ENCODE assay signal across 13 cellular contexts in genomic region chr3:29764059-29764458, GRCh38.
DNase-seq lines count a peak whose midpoint lies in the region; ATAC-seq lines count a peak whose summit lies in the region.
"Had no signal": no experiment of that assay in that cellular context is flagged by ENCODE, and none has a peak within 500 bp of the region (broad histone marks: within the 10 kb centered on the region; RNA-seq: fewer than 3 reads in every experiment).

No MANE protein-coding gene starts in this region.

- H3K9me3 ChIP-seq in naive thymus-derived CD4-positive, alpha-beta T cell (ENCODE audit: control insufficient read depth in 2 of 3, low read length in 3 of 3): no peaks in the 10 kb centered on the region
- H3K9me3 ChIP-seq: mucosa of descending colon, testis had no signal

- H3K9me3 Mint-ChIP-seq in naive thymus-derived CD4-positive, alpha-beta T cell: peaks cover 0 to 3% (median 0%) of the 10 kb centered on the region in 11 donors

- intact Hi-C loops in naive thymus-derived CD4-positive, alpha-beta T cell (cut with micrococcal nuclease): loop anchor here in 1 of 2 donors (2.0 kb wide), 1 partner anchor 847 kb away; no protein-coding TSS in a partner anchor

- H3K36me3 Mint-ChIP-seq in naive thymus-derived CD4-positive, alpha-beta T cell: no peaks in the 10 kb centered on the region

- peak; percentile 62 for DNase-seq in EH (ENCODE audit: low read depth)
- peak; percentile 84 for DNase-seq in NCI-H446 treated with DMSO at 0.1 percent for 48 hours (lab: John Stamatoyannopoulos, UW)
- DNase-seq in brain pericyte (ENCODE audit: low read depth, low spot score): peak; percentile 79
- peak; percentile 85 for DNase-seq in skeletal muscle cell (ENCODE audit: low read depth)
- no peak for DNase-seq in naive thymus-derived CD4-positive, alpha-beta T cell
- no peak for DNase-seq in NCI-H1105 (lab: John Stamatoyannopoulos, UW)
- DNase-seq in hippocampal formation (lab: John Stamatoyannopoulos, UW): no peak
- DNase-seq: DND-41; effector CD8-positive, alpha-beta T cell; mucosa of descending colon; Right ventricle myocardium superior had no signal

- no peaks in the 10 kb centered on the region for H3K4me1 ChIP-seq in naive thymus-derived CD4-positive, alpha-beta T cell (ENCODE audit: control insufficient read depth in 2 of 2, insufficient read depth in 2 of 2, low read length in 2 of 2)

- no peak overlapping the region for H3K27ac ChIP-seq in naive thymus-derived CD4-positive, alpha-beta T cell (ENCODE audit: low read depth, low read length)
- H3K27ac ChIP-seq: testis, VCaP had no signal

- H3K4me3 ChIP-seq in skeletal muscle cell (ENCODE audit: low read depth, low read length): no peak overlapping the region
- no peak overlapping the region for H3K4me3 ChIP-seq in naive thymus-derived CD4-positive, alpha-beta T cell (ENCODE audit: low read length)
- H3K4me3 ChIP-seq: mucosa of descending colon, testis had no signal

- H3K27ac Mint-ChIP-seq in naive thymus-derived CD4-positive, alpha-beta T cell: no peak overlapping the region

- POLR2A ChIA-PET in naive thymus-derived CD4-positive, alpha-beta T cell (lab: Charles Lee): no interaction called here

- CTCF ChIA-PET in naive thymus-derived CD4-positive, alpha-beta T cell (lab: Charles Lee): no interaction called here

- H3K4me1 Mint-ChIP-seq in naive thymus-derived CD4-positive, alpha-beta T cell: no peaks in the 10 kb centered on the region

- peaks cover 3 to 24% (median 7%) of the 10 kb centered on the region in 5 donors for H3K27me3 Mint-ChIP-seq in naive thymus-derived CD4-positive, alpha-beta T cell

- no peaks in the 10 kb centered on the region for H3K36me3 ChIP-seq in naive thymus-derived CD4-positive, alpha-beta T cell (ENCODE audit: control insufficient read depth in 2 of 3, insufficient read depth in 3 of 3, low read length in 3 of 3)

- ATAC-seq in naive thymus-derived CD4-positive, alpha-beta T cell: no peak
- ATAC-seq: mucosa of descending colon had no signal

- no peaks in the 10 kb centered on the region for H3K27me3 ChIP-seq in naive thymus-derived CD4-positive, alpha-beta T cell (ENCODE audit: control insufficient read depth in 2 of 2, insufficient read depth in 2 of 2, low read length in 2 of 2)
- H3K27me3 ChIP-seq: testis had no signal

- no peak overlapping the region for H3K4me3 Mint-ChIP-seq in naive thymus-derived CD4-positive, alpha-beta T cell

Comparison
In these comparisons a context has a peak if more than half of its experiments do, and no peak if none do; other contexts are left out.
1. DNase-seq: peak in EH (single experiment), NCI-H446 treated with DMSO at 0.1 percent for 48 hours (single experiment), brain pericyte (single experiment) and skeletal muscle cell (single experiment); none in naive thymus-derived CD4-positive, alpha-beta T cell (0 of 9), NCI-H1105 (single experiment) and hippocampal formation (0 of 2).